14 cellular contexts compared by ENCODE assay signal in genomic region chr1:206538086-206538781, GRCh38.
"Had no signal": no experiment of that assay in that cellular context is flagged by ENCODE, and none has a peak within 500 bp of the region (broad histone marks: within the 10 kb centered on the region; RNA-seq: fewer than 3 reads in every experiment).

No MANE protein-coding gene starts in this region.

- H3K27ac Mint-ChIP-seq: activated CD8-positive, alpha-beta T cell treated with anti-CD3 and anti-CD28 coated beads for 36 hours; immature natural killer cell; T-cell had no signal

- H3K4me3 Mint-ChIP-seq: activated CD8-positive, alpha-beta T cell treated with anti-CD3 and anti-CD28 coated beads for 36 hours; immature natural killer cell; T-cell had no signal

- H3K27ac ChIP-seq: gastrocnemius medialis, heart left ventricle, psoas muscle, right lobe of liver had no signal

- H3K36me3 Mint-ChIP-seq: T-cell had no signal

- H3K4me3 ChIP-seq: gastrocnemius medialis, heart left ventricle, psoas muscle, right lobe of liver, tibial nerve, vagina had no signal

- H3K9me3 Mint-ChIP-seq: activated CD8-positive, alpha-beta T cell treated with anti-CD3 and anti-CD28 coated beads for 36 hours; T-cell had no signal

- H3K9me3 ChIP-seq: gastrocnemius medialis, heart left ventricle, psoas muscle, right lobe of liver, tibial nerve, vagina had no signal

- H3K4me1 ChIP-seq: gastrocnemius medialis, psoas muscle had no signal

- H3K27me3 ChIP-seq: gastrocnemius medialis, heart left ventricle, right lobe of liver, tibial nerve, vagina had no signal

- H3K36me3 ChIP-seq: gastrocnemius medialis, heart left ventricle, tibial nerve, vagina had no signal

- FAIRE-seq: astrocyte had no signal

- H3K4me1 Mint-ChIP-seq: immature natural killer cell had no signal

- DNase-seq: activated CD8-positive, alpha-beta T cell treated with anti-CD3 and anti-CD28 coated beads for 36 hours; erythroblast; gastrocnemius medialis; heart left ventricle; immature natural killer cell; mesendoderm; psoas muscle; right lobe of liver; stimulated activated CD4-positive, alpha-beta T cell treated with anti-CD3 and anti-CD28 coated beads, Interleukin-1b, Interleukin-23, amount 100 ng/mL, for 48 hours; T-cell; T-helper 9 cell had no signal

- ATAC-seq: activated CD8-positive, alpha-beta T cell treated with anti-CD3 and anti-CD28 coated beads for 36 hours; gastrocnemius medialis; heart left ventricle; psoas muscle; right lobe of liver had no signal

- H3K27me3 Mint-ChIP-seq: activated CD8-positive, alpha-beta T cell treated with anti-CD3 and anti-CD28 coated beads for 36 hours; T-cell had no signal
